ENCODE assay signal across 8 cellular contexts in the genomic region with DNA sequence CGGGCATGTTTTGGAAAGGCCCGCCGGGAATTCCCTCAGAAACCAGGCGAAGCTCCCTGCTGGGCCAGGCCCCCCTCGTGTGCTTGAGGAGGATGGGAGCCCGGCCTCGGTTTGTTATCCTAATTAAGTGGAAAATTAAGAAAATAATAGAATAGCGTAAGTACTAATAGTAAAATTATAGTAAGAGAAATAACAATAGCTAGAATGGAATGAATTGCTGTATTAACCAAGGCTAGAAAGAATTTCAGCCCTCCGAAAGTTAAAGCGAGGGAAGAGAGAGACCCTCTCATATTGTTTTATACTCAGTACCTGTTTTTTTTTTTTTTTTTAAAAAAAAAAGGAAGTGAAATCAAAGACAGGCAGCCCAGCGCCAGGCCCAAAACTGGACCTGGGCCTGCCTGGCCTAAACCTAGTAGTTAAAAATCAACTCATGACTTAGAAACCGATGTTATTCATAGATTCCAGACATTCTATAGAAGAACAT. TPM values are rescaled to one million over a fixed set of nuclear protein-coding genes. Genes with fewer than 3 reads are reported as not detected.
DNase-seq lines count a peak whose midpoint lies in the region; ATAC-seq and TF ChIP-seq lines count a peak whose summit lies in the region.
"Not testable (repeated sequence)": the region's sequence is repeated elsewhere in the genome, so short reads cannot be mapped to it uniquely, and the experiment has no call there.

No MANE protein-coding gene starts in this region.

- intact Hi-C loops in PC-3 (cut with micrococcal nuclease): loop anchor here (1.0 to 10.0 kb wide), 6 partner anchors 23 to 526 kb away; partner anchors contain the start of genes BPGM, TMEM140 and WDR91

- H3K4me2 ChIP-seq in DND-41 (ENCODE audit: insufficient read depth, low read length) (peak overlapping the region; percentile 95), PC-3 (ENCODE audit: low read length) (peak overlapping the region; percentile 97)

- WGBS in adipose tissue, 3 donors: 15 to 23% (median 21%) methylated on average over 12 of the region's 12 CpGs

- CTCF ChIA-PET in PC-3 (lab: Charles Lee): interaction anchor here (0.6 kb wide), 2 partner anchors 665 to 736 kb away, joined by 3 to 6 read pairs; no protein-coding TSS in a partner anchor

- BruUV-seq in PC-3 (replicated peaks; lab: Mats Ljungman, UMichigan): TSS peak; percentile 58

- H2AFZ ChIP-seq in DND-41 (ENCODE audit: low read depth, low read length) (peak overlapping the region; percentile 89), PC-3 (ENCODE audit: low read length) (peak overlapping the region; percentile 89)

- not testable (repeated sequence) for H3F3A ChIP-seq in PC-3 (ENCODE audit: low read length, unreplicated experiment)

- POLR2A ChIA-PET in PC-3 (lab: Charles Lee; ENCODE audit: unreplicated experiment): interaction anchor here (0.5 to 0.6 kb wide), 3 partner anchors 40 to 481 kb away, joined by 3 to 13 read pairs (median 3); partner anchors contain the start of gene WDR91

- H3K27me3 Mint-ChIP-seq in naive B cell: not testable (repeated sequence)

- peak overlapping the region; percentile 87 to 95 (median 92) for H3K4me3 Mint-ChIP-seq in naive B cell

- not testable (repeated sequence) for H3K9me2 ChIP-seq in PC-3 (replicated peaks; ENCODE audit: low read length)

- peaks cover 10% of the 10 kb centered on the region; the same call in 1 of the 2 replicates for H4K20me1 ChIP-seq in DND-41 (ENCODE audit: insufficient read depth, low read length)
- H4K20me1 ChIP-seq in PC-3 (ENCODE audit: low read length): not testable (repeated sequence)

- ATAC-seq in DND-41 (ENCODE audit: insufficient read depth, low read depth); PC-3: not testable (repeated sequence)
- ATAC-seq in GM21423 (IDR thresholded peaks at IDR 0.05; ENCODE audit: unreplicated experiment): peak; percentile 37
- ATAC-seq in HG03066 (IDR thresholded peaks at IDR 0.05; ENCODE audit: low read depth, unreplicated experiment): peak; percentile 32
- ATAC-seq in naive B cell (ENCODE audit: low read depth in 2 of 2): peak; percentile 39 to 46

- H3K36me3 Mint-ChIP-seq in naive B cell: not testable (repeated sequence)

- peak overlapping the region; percentile 57 to 82; a peak in 3 of 4 replicates for H3K4me3 ChIP-seq in DND-41 (ENCODE audit: low read depth in 1 of 2, low read length in 2 of 2)
- H3K4me3 ChIP-seq in PC-3 (ENCODE audit: low read length): peak overlapping the region; percentile 94
- peak overlapping the region; percentile 80 for H3K4me3 ChIP-seq in fibroblast of villous mesenchyme (ENCODE audit: low read depth, low read length)

- H3K27ac Mint-ChIP-seq in naive B cell: peak overlapping the region; percentile 89 to 98 (median 94)

- H3K4me1 ChIP-seq in DND-41 (ENCODE audit: insufficient read depth, low read length): peaks cover 34% of the 10 kb centered on the region
- H3K4me1 ChIP-seq in PC-3 (ENCODE audit: insufficient read depth, low read length): peaks cover 13% of the 10 kb centered on the region

- not testable (repeated sequence) for H3K9me3 ChIP-seq in DND-41 (ENCODE audit: insufficient read depth, low read length, severe bottlenecking); PC-3 (ENCODE audit: low read length)

- H3K36me3 ChIP-seq in DND-41 (ENCODE audit: insufficient read depth, low read length) (peaks cover 32% of the 10 kb centered on the region), PC-3 (ENCODE audit: low read depth, low read length) (peaks cover 25% of the 10 kb centered on the region)

- not testable (repeated sequence) for TF ChIP-seq CTCF in DND-41 (IDR thresholded peaks at IDR 0.05; ENCODE audit: borderline replicate concordance, extremely low read depth, low read length, poor library complexity, severe bottlenecking); PC-3 (conservative IDR thresholded peaks at IDR 0.05; ENCODE audit: low read depth, low read length); fibroblast of villous mesenchyme (IDR thresholded peaks at IDR 0.05; ENCODE audit: insufficient read depth, low read depth, low read length)

- not testable (repeated sequence) for H3K27me3 ChIP-seq in DND-41 (ENCODE audit: insufficient read depth, low read length, poor library complexity); PC-3 (ENCODE audit: low read length)

- not testable (repeated sequence) for H3K9me3 Mint-ChIP-seq in naive B cell

- H3K9ac ChIP-seq in DND-41 (ENCODE audit: low read depth, low read length): peak overlapping the region; percentile 100
- H3K9ac ChIP-seq in PC-3 (ENCODE audit: low read length): peak overlapping the region; percentile 99

- H3K27ac ChIP-seq in DND-41 (ENCODE audit: low read length) (peak overlapping the region; percentile 98), PC-3 (ENCODE audit: low read length) (peak overlapping the region; percentile 94), adipose tissue (ENCODE audit: low read depth, low read length) (peak overlapping the region; percentile 60), temporal lobe (ENCODE audit: low read depth, low read length) (peak overlapping the region; percentile 76)

- DNase-seq in DND-41; PC-3; fibroblast of villous mesenchyme (ENCODE audit: low read depth): not testable (repeated sequence)
- peak; percentile 39 for DNase-seq in naive B cell

- peaks cover 34% of the 10 kb centered on the region for H3K79me2 ChIP-seq in DND-41 (ENCODE audit: insufficient read depth, low read length)
- H3K79me2 ChIP-seq in PC-3 (ENCODE audit: low read length): peaks cover 27% of the 10 kb centered on the region

- H3K4me1 Mint-ChIP-seq in naive B cell: peaks cover 33 to 58% (median 51%) of the 10 kb centered on the region in 3 donors

RNA-seq across cellular contexts. Expression of gene CYREN, which starts 0.5 kb away (rescaled TPM):
- total RNA-seq in PC-3 (2014; rRNA removed) (48.2 and 66.8 TPM in 2 replicates), fibroblast of villous mesenchyme (32.5 and 34.1 TPM in 2 replicates), temporal lobe (11.1 TPM)
- polyA plus RNA-seq in adipose tissue (10 to 100 TPM; 16.4 to 27.6 (median 26.3) TPM), naive B cell (ENCODE audit: low read depth in 6 of 6) (10 to 100 TPM; 35.4 to 64.0 (median 48.9) TPM)

RNA-seq across cellular contexts. Expression of gene TMEM140, which starts 23.2 kb away (rescaled TPM):
- total RNA-seq in PC-3 (2014; rRNA removed): 0.52 TPM in 1 of 2 replicates, not detected in the other
- 10 to 100 TPM in 2 of 3 donors, 1 to 10 TPM in 1; 6.2 to 26.2 (median 14.7) TPM for polyA plus RNA-seq in adipose tissue
- total RNA-seq in fibroblast of villous mesenchyme: 3.5 and 5.2 TPM in 2 replicates
- 10 to 100 TPM; 14.1 to 31.7 (median 25.2) TPM for polyA plus RNA-seq in naive B cell (ENCODE audit: low read depth in 6 of 6)
- 0.49 TPM for total RNA-seq in temporal lobe

RNA-seq across cellular contexts. Expression of gene WDR91, which starts 40.3 kb away (rescaled TPM):
- total RNA-seq in PC-3 (2014; rRNA removed) (12.3 and 23.0 TPM in 2 replicates), fibroblast of villous mesenchyme (4.3 and 5.8 TPM in 2 replicates), temporal lobe (9.1 TPM)
- polyA plus RNA-seq in adipose tissue (10 to 100 TPM in 1 of 3 donors, 1 to 10 TPM in 2; 7.3 to 18.4 (median 7.9) TPM), naive B cell (ENCODE audit: low read depth in 6 of 6) (1 to 10 TPM; 2.3 to 5.8 (median 4.5) TPM)
